1 cellular context compared by ENCODE assay signal in genomic region chr9:105070176-105070575, GRCh38.
TF ChIP-seq lines count a peak whose summit lies in the region.

No MANE protein-coding gene starts in this region.

TF ChIP-seq in H1, 55 proteins besides CTCF, POLR2A, EP300 and RAD21:
- TF ChIP-seq ATF3 (IDR thresholded peaks at IDR 0.05; ENCODE audit: insufficient read depth, low read depth, low read length) (no peak), GTF2F1 (IDR thresholded peaks at IDR 0.05; ENCODE audit: borderline replicate concordance, low read depth, low read length) (no peak), TEAD4 (IDR thresholded peaks at IDR 0.05; ENCODE audit: low read depth, low read length) (no peak), KDM5A (IDR thresholded peaks at IDR 0.05; ENCODE audit: low read length) (no peak), MAX (IDR thresholded peaks at IDR 0.05) (no peak), RFX5 (IDR thresholded peaks at IDR 0.05; ENCODE audit: borderline replicate concordance, low read depth, low read length) (no peak), MAFK (IDR thresholded peaks at IDR 0.05; ENCODE audit: low read depth, low read length) (no peak), SRF (IDR thresholded peaks at IDR 0.05; ENCODE audit: low read depth, low read length) (no peak)
